In genomic region chr13:92255533-92255932, GRCh38 we compare ENCODE assay signal across 26 cellular contexts.
"Had no signal": no experiment of that assay in that cellular context is flagged by ENCODE, and none has a peak within 500 bp of the region (broad histone marks: within the 10 kb centered on the region; RNA-seq: fewer than 3 reads in every experiment).

No MANE protein-coding gene starts in this region.

- H3K9me3 ChIP-seq: body of pancreas, colonic mucosa had no signal

- DNase-seq: activated B cell treated with CpG ODN at 0.5 μM for 24 hours; activated CD4-positive, alpha-beta T cell treated with anti-CD3 and anti-CD28 coated beads for 48 hours; activated CD4-positive, alpha-beta T cell treated with anti-CD3 and anti-CD28 coated beads, Interleukin-2, amount 50 U/mL, for 1 hour; activated CD4-positive, alpha-beta T cell treated with anti-CD3 and anti-CD28 coated beads, Interleukin-2, amount 50 U/mL, for 48 hours; activated CD8-positive, alpha-beta memory T cell treated with anti-CD3 and anti-CD28 coated beads for 24 hours; activated CD8-positive, alpha-beta T cell treated with anti-CD3 and anti-CD28 coated beads for 36 hours; activated effector memory CD4-positive, alpha-beta T cell treated with Interleukin-2 at 50 U/mL for 16 hours; activated gamma-delta T cell treated with Interleukin-2 at 50 U/mL for 16 hours; activated naive CD4-positive, alpha-beta T cell treated with anti-CD3 and anti-CD28 coated beads, Interleukin-2, amount 50 U/mL, for 16 hours; activated naive CD4-positive, alpha-beta T cell treated with Interleukin-2 at 50 U/mL for 16 hours; activated T-cell treated with anti-CD3 and anti-CD28 coated beads, Interleukin-2, amount 50 U/mL, for 4 hours; amygdala; aorta; body of pancreas; central memory CD4-positive, alpha-beta T cell; cerebellar nuclear complex; colonic mucosa; effector CD8-positive, alpha-beta T cell; foreskin fibroblast; glutamatergic neuron; heart left ventricle; T-helper 2 cell had no signal

- H3K27ac ChIP-seq: body of pancreas, colonic mucosa, heart left ventricle, VCaP had no signal

- ATAC-seq: activated CD4-positive, CD25-positive, alpha-beta regulatory T cell treated with anti-CD3 and anti-CD28 coated beads, Interleukin-2, amount 50 U/mL, for 24 hours; activated CD8-positive, alpha-beta T cell treated with anti-CD3 and anti-CD28 coated beads for 36 hours; activated T-cell treated with anti-CD3 and anti-CD28 coated beads, Interleukin-2, amount 50 U/mL, for 4 hours; activated T-helper 17 cell treated with anti-CD3 and anti-CD28 coated beads, Interleukin-2, amount 50 U/mL, for 72 hours; body of pancreas; esophagus mucosa had no signal

- H3K36me3 ChIP-seq: colonic mucosa, heart left ventricle had no signal

- H3K27me3 ChIP-seq: body of pancreas, colonic mucosa, heart left ventricle had no signal

- H3K4me1 ChIP-seq: body of pancreas, colonic mucosa had no signal

- H3K4me3 ChIP-seq: body of pancreas, colonic mucosa, heart left ventricle had no signal
